In genomic region chr5:68710514-68710913, GRCh38 we compare ENCODE assay signal across 10 cellular contexts.
DNase-seq lines count a peak whose midpoint lies in the region; ATAC-seq, FAIRE-seq and TF ChIP-seq lines count a peak whose summit lies in the region.
"Had no signal": no experiment of that assay in that cellular context is flagged by ENCODE, and none has a peak within 500 bp of the region (broad histone marks: within the 10 kb centered on the region; RNA-seq: fewer than 3 reads in every experiment).

No MANE protein-coding gene starts in this region.

- no peak overlapping the region for H3K23ac ChIP-seq in H1 (ENCODE audit: insufficient read length)

- POLR2A ChIA-PET in H1 (lab: Charles Lee; ENCODE audit: partially characterized antibody) = no interaction called here

- no peaks in the 10 kb centered on the region for H3K4me1 ChIP-seq in H1 (replicated peaks in 1 of 4; ENCODE audit: control insufficient read depth in 3 of 4, insufficient read depth in 4 of 4, low read length in 3 of 4)

- no peak for FAIRE-seq in H1 (lab: Jason Lieb, UNC)

- no peaks in the 10 kb centered on the region for H3K36me3 ChIP-seq in H1 (ENCODE audit: control insufficient read depth in 2 of 4, insufficient read depth in 4 of 4, low read length in 3 of 4)

- peak overlapping the region; percentile 69; the same call in 1 of the 2 replicates for H2AFZ ChIP-seq in H1 (ENCODE audit: low read length)

- no peaks in the 10 kb centered on the region for H3K23me2 ChIP-seq in H1 (ENCODE audit: low read depth, low read length)

- DNase-seq in H1 (ENCODE audit: low read depth in 1 of 2, low spot score in 2 of 2) = no peak
- no peak for DNase-seq in SW480 (ENCODE audit: low spot score)
- DNase-seq in C1 segment of cervical spinal cord (lab: John Stamatoyannopoulos, UW) = no peak
- no peak for DNase-seq in sciatic nerve (ENCODE audit: low spot score)
- DNase-seq in activated CD8-positive, alpha-beta memory T cell treated with anti-CD3 and anti-CD28 coated beads, Interleukin-2, amount 50 U/mL, for 48 hours = no peak
- DNase-seq: cortex of kidney, NCI-H226 had no signal

- WGBS in H1 (ENCODE audit: extremely low coverage in 1 of 2, insufficient coverage in 1 of 2, insufficient read length in 1 of 2, insufficient replicate concordance in 2 of 2, low coverage in 1 of 2, low lambda C conversion rate in 2 of 2, missing lambda C conversion rate in 1 of 2), 2 experiments = 82% methylated on average over 1 of the region's 1 CpG; no CpG with 5 or more reads in 1 of the 2 experiments

- H3K27ac ChIP-seq in H1 (ENCODE audit: low read depth, low read length) = no peak overlapping the region

- no peak overlapping the region for H3K56ac ChIP-seq in H1 (replicated peaks; ENCODE audit: insufficient read length, low read depth, low read length)

- H3K18ac ChIP-seq in H1 (ENCODE audit: extremely low read depth, low read length) = no peak overlapping the region

- TF ChIP-seq EP300 in H1 (IDR thresholded peaks at IDR 0.05; ENCODE audit: borderline replicate concordance in 1 of 2, low read depth in 2 of 2, low read length in 2 of 2) = no peak

- TF ChIP-seq CTCF in H1 (IDR thresholded peaks at IDR 0.05; ENCODE audit: control extremely low read depth in 1 of 3, insufficient read depth in 1 of 3, low read depth in 1 of 3, low read length in 3 of 3) = no peak

- no peak overlapping the region for H2BK20ac ChIP-seq in H1 (ENCODE audit: low read length)

- H2AK5ac ChIP-seq in H1 (ENCODE audit: low read depth, low read length) = no peak overlapping the region

- intact Hi-C loops in sciatic nerve (cut with DNase I) = no loop called here

- H2BK12ac ChIP-seq in H1 (ENCODE audit: low read depth, low read length) = no peak overlapping the region

- H3K14ac ChIP-seq in H1 (ENCODE audit: insufficient read length) = no peak overlapping the region

- no peaks in the 10 kb centered on the region for H3K27me3 ChIP-seq in H1 (replicated peaks in 1 of 4; ENCODE audit: control insufficient read depth in 3 of 4, extremely low read depth in 1 of 4, insufficient read depth in 3 of 4, low read length in 3 of 4)

- H4K5ac ChIP-seq in H1 (ENCODE audit: insufficient read length, low read depth, low read length) = no peak overlapping the region

- H4K91ac ChIP-seq in H1 (replicated peaks; ENCODE audit: insufficient read length, low read length) = no peak overlapping the region

- no peak overlapping the region for H3K4me2 ChIP-seq in H1 (ENCODE audit: insufficient read depth in 1 of 2, low read depth in 2 of 2, low read length in 2 of 2)

- peak; percentile 57 for ATAC-seq in GM18498 (IDR thresholded peaks at IDR 0.05; ENCODE audit: unreplicated experiment)
- peak; percentile 42 for ATAC-seq in GM21390 (IDR thresholded peaks at IDR 0.05; ENCODE audit: unreplicated experiment)
- peak; percentile 44 for ATAC-seq in HG03342 (IDR thresholded peaks at IDR 0.05; ENCODE audit: unreplicated experiment)
- no peak for ATAC-seq in sciatic nerve

- H3K79me1 ChIP-seq in H1 (ENCODE audit: low read depth, low read length) = no peaks in the 10 kb centered on the region

- TF ChIP-seq RAD21 in H1 (IDR thresholded peaks at IDR 0.05 in 1 of 2, conservative IDR thresholded peaks at IDR 0.05 in 1 of 2; ENCODE audit: low read depth in 2 of 2, low read length in 2 of 2) = no peak

- no peaks in the 10 kb centered on the region for H4K20me1 ChIP-seq in H1 (replicated peaks in 1 of 2; ENCODE audit: control insufficient read depth in 1 of 2, insufficient read depth in 2 of 2, low read length in 2 of 2)

- no peak overlapping the region for H3K4me3 ChIP-seq in H1 (ENCODE audit: extremely low read depth in 1 of 4, insufficient read depth in 2 of 4, low read depth in 3 of 4, low read length in 4 of 4)

- H3K4ac ChIP-seq in H1 (replicated peaks; ENCODE audit: insufficient read length, low read depth, low read length) = no peak overlapping the region

- CTCF ChIA-PET in H1 (lab: Charles Lee; ENCODE audit: partially characterized antibody) = interaction anchor here (0.7 to 2.1 kb wide), 2 partner anchors 11 to 285 kb away, joined by 3 to 6 read pairs; no protein-coding TSS in a partner anchor

- no peak overlapping the region for H2BK120ac ChIP-seq in H1 (replicated peaks; ENCODE audit: low read depth, low read length)

- no peak overlapping the region for H2BK5ac ChIP-seq in H1 (ENCODE audit: low read depth, low read length)

- no peak overlapping the region for H3K9ac ChIP-seq in H1 (replicated peaks in 1 of 4; ENCODE audit: extremely low read depth in 1 of 4, low read depth in 3 of 4, low read length in 3 of 4)

- H3K9me3 ChIP-seq in H1 (ENCODE audit: insufficient read depth in 2 of 2, low read depth in 1 of 2, low read length in 1 of 2) = no peaks in the 10 kb centered on the region

- no peak overlapping the region for H2BK15ac ChIP-seq in H1 (ENCODE audit: low read length)

- H3K79me2 ChIP-seq in H1 (ENCODE audit: control insufficient read depth in 1 of 2, insufficient read depth in 2 of 2, low read length in 2 of 2) = no peaks in the 10 kb centered on the region

- no peak for TF ChIP-seq POLR2A in H1 (IDR thresholded peaks at IDR 0.05; ENCODE audit: control extremely low read depth in 1 of 2, low read depth in 2 of 2, low read length in 2 of 2)

- H4K8ac ChIP-seq in H1 (ENCODE audit: extremely low read depth, insufficient read depth, low read length) = no peak overlapping the region

TF ChIP-seq in H1, 55 proteins besides CTCF, POLR2A, EP300 and RAD21:
- no peak for TF ChIP-seq GABPA (IDR thresholded peaks at IDR 0.05; ENCODE audit: borderline replicate concordance, insufficient read depth, low read length)
